Comparison of ENCODE assay signal across 8 cellular contexts in the genomic region with DNA sequence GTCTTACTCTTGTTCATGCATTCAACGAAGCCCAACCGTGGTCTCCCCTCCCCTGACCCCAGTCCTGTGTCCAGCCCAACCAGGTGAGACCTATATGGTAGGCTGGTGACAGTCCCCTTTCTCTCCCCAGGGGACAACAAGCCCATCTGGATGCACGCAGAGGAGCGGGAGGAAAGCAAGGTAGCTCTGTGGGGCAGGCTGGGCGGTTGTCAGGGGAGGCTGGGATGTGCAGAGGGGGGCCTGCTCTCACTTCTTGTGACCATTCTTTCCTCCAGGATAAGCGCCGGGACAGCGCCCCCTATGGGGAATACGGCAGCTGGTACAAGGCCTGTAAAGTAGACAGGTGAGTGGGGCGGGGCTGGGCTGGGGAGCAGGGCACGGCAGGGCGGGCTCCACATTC. TPM values are rescaled to one million over a fixed set of nuclear protein-coding genes. Genes with fewer than 3 reads are reported as not detected.
A peak's percentile ranks its signal among the peaks of the same experiment; 100 is the strongest.
DNase-seq lines count a peak whose midpoint lies in the region; ATAC-seq and TF ChIP-seq lines count a peak whose summit lies in the region.

No MANE protein-coding gene starts in this region.

- TF ChIP-seq POLR2A in HCT116 (IDR thresholded peaks at IDR 0.05; ENCODE audit: borderline replicate concordance, extremely low read depth, insufficient read depth, insufficient read length) = no peak

- no peak overlapping the region for H3K4me3 Mint-ChIP-seq in CD14-positive monocyte
- no peak overlapping the region for H3K4me3 Mint-ChIP-seq in activated CD8-positive, alpha-beta T cell treated with anti-CD3 and anti-CD28 coated beads for 36 hours

- no peaks in the 10 kb centered on the region for H3K9me3 Mint-ChIP-seq in CD14-positive monocyte
- H3K9me3 Mint-ChIP-seq in activated CD8-positive, alpha-beta T cell treated with anti-CD3 and anti-CD28 coated beads for 36 hours = no peaks in the 10 kb centered on the region

- ATAC-seq in HCT116 (no peak), GM21528 (IDR thresholded peaks at IDR 0.05; ENCODE audit: low FRiP score, unreplicated experiment) (no peak)
- ATAC-seq in activated CD8-positive, alpha-beta T cell treated with anti-CD3 and anti-CD28 coated beads for 36 hours = no peak

- no peak overlapping the region; the same call in 1 of the 2 replicates for H3K27ac ChIP-seq in HCT116 (ENCODE audit: low read depth, low read length)

- no peak overlapping the region for H3K27ac Mint-ChIP-seq in CD14-positive monocyte
- H3K27ac Mint-ChIP-seq in activated CD8-positive, alpha-beta T cell treated with anti-CD3 and anti-CD28 coated beads for 36 hours = no peak overlapping the region

- no peak for DNase-seq in CD14-positive monocyte (ENCODE audit: low spot score)
- no peak for DNase-seq in HCT116 (ENCODE audit: low read depth, low spot score)
- DNase-seq in activated CD8-positive, alpha-beta T cell treated with anti-CD3 and anti-CD28 coated beads for 36 hours = peak; percentile 68
- peak; percentile 35 for DNase-seq in left kidney (ENCODE audit: low read depth, low spot score)
- DNase-seq in NCI-H2081 treated with DMSO at 0.1 percent for 48 hours (lab: John Stamatoyannopoulos, UW) = no peak
- no peak for DNase-seq in NCI-H1092 treated with DMSO at 0.1 percent for 48 hours (lab: John Stamatoyannopoulos, UW)
- DNase-seq in GM19240 (ENCODE audit: insufficient read length, low spot score) = no peak

- TF ChIP-seq CTCF in CD14-positive monocyte (IDR thresholded peaks at IDR 0.05) = peak; percentile 30
- peak in 2 of 3 experiments; percentile 72 to 75; a peak in 4 of 6 replicates for TF ChIP-seq CTCF in HCT116 (IDR thresholded peaks at IDR 0.05 in 2 of 3, conservative IDR thresholded peaks at IDR 0.05 in 1 of 3; ENCODE audit: borderline replicate concordance in 1 of 3, insufficient read depth in 1 of 3, low read depth in 2 of 3, low read length in 2 of 3)
- TF ChIP-seq CTCF in activated CD8-positive, alpha-beta T cell treated with anti-CD3 and anti-CD28 coated beads for 36 hours (IDR thresholded peaks at IDR 0.05) = peak; percentile 69

- H3K9me2 ChIP-seq in HCT116 (ENCODE audit: insufficient read depth) = no peaks in the 10 kb centered on the region

- no peak overlapping the region for H3K4me3 ChIP-seq in HCT116 (replicated peaks in 1 of 2; ENCODE audit: low read depth in 1 of 2, low read length in 2 of 2)

- H3K4me1 ChIP-seq in HCT116 (ENCODE audit: control insufficient read depth in 1 of 2, insufficient read depth in 2 of 2, low read length in 2 of 2) = peaks cover 4 to 25% of the 10 kb centered on the region in 2 experiments

- H2AFZ ChIP-seq in HCT116 (ENCODE audit: low read depth, low read length, poor library complexity, severe bottlenecking) = no peak overlapping the region

- H3K36me3 ChIP-seq in HCT116 (ENCODE audit: control insufficient read depth in 1 of 2, insufficient read depth in 2 of 2, low read length in 2 of 2) = peaks cover 6 to 12% of the 10 kb centered on the region in 2 experiments

- no TSS peak for BruUV-seq in HCT116 (replicated peaks; lab: Mats Ljungman, UMichigan)

- RAD21 ChIA-PET in HCT116 (lab: Charles Lee; ENCODE audit: low non-redundant PET in 1 of 2, low total read pairs in 2 of 2, uncharacterized antibody in 2 of 2, unreplicated experiment in 2 of 2) = no interaction called here

- H4K20me1 ChIP-seq in HCT116 (ENCODE audit: insufficient read depth) = no peaks in the 10 kb centered on the region

- peaks cover 0 to 7% (median 6%) of the 10 kb centered on the region in 3 donors for H3K27me3 Mint-ChIP-seq in CD14-positive monocyte (ENCODE audit: low read depth in 3 of 3)
- no peaks in the 10 kb centered on the region for H3K27me3 Mint-ChIP-seq in activated CD8-positive, alpha-beta T cell treated with anti-CD3 and anti-CD28 coated beads for 36 hours

- POLR2A ChIA-PET in HCT116 (lab: Charles Lee) = no interaction called here
- POLR2A ChIA-PET in activated CD8-positive, alpha-beta T cell treated with anti-CD3 and anti-CD28 coated beads for 36 hours (lab: Charles Lee) = interaction anchor here (1.1 kb wide), 1 partner anchor 18 kb away, joined by 4 read pairs; no protein-coding TSS in a partner anchor

- peaks cover 21% of the 10 kb centered on the region for H3K4me1 Mint-ChIP-seq in CD14-positive monocyte
- H3K4me1 Mint-ChIP-seq in activated CD8-positive, alpha-beta T cell treated with anti-CD3 and anti-CD28 coated beads for 36 hours (ENCODE audit: low read depth) = peaks cover 14% of the 10 kb centered on the region

- no peaks in the 10 kb centered on the region for H3K9me3 ChIP-seq in HCT116 (ENCODE audit: control insufficient read depth in 1 of 2, insufficient read depth in 1 of 2, low read depth in 1 of 2, low read length in 2 of 2)

- intact Hi-C loops in CD14-positive monocyte (cut with micrococcal nuclease) (no loop called here), HCT116 (cut with micrococcal nuclease) (no loop called here)
- intact Hi-C loops in activated CD8-positive, alpha-beta T cell treated with anti-CD3 and anti-CD28 coated beads for 36 hours (cut with micrococcal nuclease) = no loop called here

- peaks cover 17% of the 10 kb centered on the region for H3K79me2 ChIP-seq in HCT116 (ENCODE audit: insufficient read depth, low read length)

- no peaks in the 10 kb centered on the region for H3K27me3 ChIP-seq in HCT116 (ENCODE audit: insufficient read depth, low read length)

- TF ChIP-seq RAD21 in HCT116 (IDR thresholded peaks at IDR 0.05; ENCODE audit: low read depth) = no peak

- H3K9ac ChIP-seq in HCT116 (ENCODE audit: low read length) = no peak overlapping the region

- H3K36me3 Mint-ChIP-seq in CD14-positive monocyte = peaks cover 5 to 6% of the 10 kb centered on the region in 2 donors
- peaks cover 31% of the 10 kb centered on the region for H3K36me3 Mint-ChIP-seq in activated CD8-positive, alpha-beta T cell treated with anti-CD3 and anti-CD28 coated beads for 36 hours (ENCODE audit: low read depth)

- CTCF ChIA-PET in HCT116 (lab: Charles Lee) = interaction anchor here (0.7 to 1.0 kb wide), 2 partner anchors 39 to 65 kb away, joined by 3 read pairs; no protein-coding TSS in a partner anchor
- CTCF ChIA-PET in activated CD8-positive, alpha-beta T cell treated with anti-CD3 and anti-CD28 coated beads for 36 hours (lab: Charles Lee) = interaction anchor here (0.7 to 1.6 kb wide), 6 partner anchors 21 to 66 kb away, joined by 3 to 5 read pairs (median 4); no protein-coding TSS in a partner anchor

- H3K4me2 ChIP-seq in HCT116 (ENCODE audit: low read length) = no peak overlapping the region

TF ChIP-seq in HCT116, 20 proteins besides CTCF, POLR2A, EP300 and RAD21:
- TF ChIP-seq JUND (IDR thresholded peaks at IDR 0.05) (no peak), ELF1 (IDR thresholded peaks at IDR 0.05; ENCODE audit: borderline replicate concordance, low read depth) (no peak), SIN3A (IDR thresholded peaks at IDR 0.05; ENCODE audit: low read depth) (no peak), POLR2AphosphoS5 (IDR thresholded peaks at IDR 0.05; ENCODE audit: low read depth, low read length) (no peak), CBX3 (IDR thresholded peaks at IDR 0.05; ENCODE audit: low read depth) (no peak), ZNF274 (IDR thresholded peaks at IDR 0.05; ENCODE audit: low read depth, low read length) (no peak), EZH2 (IDR thresholded peaks at IDR 0.05) (no peak), EZH2phosphoT487 (IDR thresholded peaks at IDR 0.05; ENCODE audit: borderline replicate concordance) (no peak), TCF7L2 (IDR thresholded peaks at IDR 0.05; ENCODE audit: borderline replicate concordance, extremely low read depth, insufficient read depth, insufficient read length) (no peak), SRF (IDR thresholded peaks at IDR 0.05; ENCODE audit: low read depth) (no peak), ZFX (IDR thresholded peaks at IDR 0.05) (no peak), CEBPB (IDR thresholded peaks at IDR 0.05; ENCODE audit: low read depth) (no peak), FOSL1 (IDR thresholded peaks at IDR 0.05; ENCODE audit: low read depth) (no peak), SP1 (IDR thresholded peaks at IDR 0.05; ENCODE audit: low read depth) (no peak)
- TF ChIP-seq, protein P1, sequence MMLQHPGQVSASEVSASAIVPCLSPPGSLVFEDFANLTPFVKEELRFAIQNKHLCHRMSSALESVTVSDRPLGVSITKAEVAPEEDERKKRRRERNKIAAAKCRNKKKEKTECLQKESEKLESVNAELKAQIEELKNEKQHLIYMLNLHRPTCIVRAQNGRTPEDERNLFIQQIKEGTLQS (IDR thresholded peaks at IDR 0.05) = no peak
- TF ChIP-seq, protein P2, sequence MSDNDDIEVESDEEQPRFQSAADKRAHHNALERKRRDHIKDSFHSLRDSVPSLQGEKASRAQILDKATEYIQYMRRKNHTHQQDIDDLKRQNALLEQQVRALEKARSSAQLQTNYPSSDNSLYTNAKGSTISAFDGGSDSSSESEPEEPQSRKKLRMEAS (IDR thresholded peaks at IDR 0.05) = no peak

RNA-seq across cellular contexts. Expression of a gene that starts 3.5 kb away (rescaled TPM):
- 10 to 100 TPM; 17.9 to 18.8 TPM for polyA plus RNA-seq in CD14-positive monocyte
- 148 TPM for total RNA-seq in HCT116 (2021; ENCODE audit: unreplicated experiment)
- 167 and 174 TPM in 2 replicates for polyA plus RNA-seq in HCT116 (2012)
- 10 to 100 TPM; 97.9 to 98.2 TPM for total RNA-seq in activated CD8-positive, alpha-beta T cell treated with anti-CD3 and anti-CD28 coated beads for 36 hours

RNA-seq across cellular contexts. Expression of a gene that starts 7.4 kb away (rescaled TPM):
- under 1 TPM; 0.67 to 0.90 TPM for polyA plus RNA-seq in CD14-positive monocyte
- 58.5 TPM for total RNA-seq in HCT116 (2021; ENCODE audit: unreplicated experiment)
- polyA plus RNA-seq in HCT116 (2012) = 42.1 and 54.3 TPM in 2 replicates
- total RNA-seq in activated CD8-positive, alpha-beta T cell treated with anti-CD3 and anti-CD28 coated beads for 36 hours = 10 to 100 TPM; 32.2 to 35.2 TPM

RNA-seq across cellular contexts. Expression of a gene that starts 13.1 kb away (rescaled TPM):
- polyA plus RNA-seq in CD14-positive monocyte = not detected
- total RNA-seq in HCT116 (2021; ENCODE audit: unreplicated experiment) = 1.3 TPM
- polyA plus RNA-seq in HCT116 (2012) = 0.70 and 0.75 TPM in 2 replicates
- total RNA-seq in activated CD8-positive, alpha-beta T cell treated with anti-CD3 and anti-CD28 coated beads for 36 hours = 1 to 10 TPM in 1 of 2 experiments, under 1 TPM in 1; 0.96 to 2.0 TPM

RNA-seq across cellular contexts. Expression of a gene that starts 24.1 kb away (rescaled TPM):
- polyA plus RNA-seq in CD14-positive monocyte = 10 to 100 TPM; 63.8 to 81.1 TPM
- 54.7 TPM for total RNA-seq in HCT116 (2021; ENCODE audit: unreplicated experiment)
- 82.8 and 97.7 TPM in 2 replicates for polyA plus RNA-seq in HCT116 (2012)
- total RNA-seq in activated CD8-positive, alpha-beta T cell treated with anti-CD3 and anti-CD28 coated beads for 36 hours = 10 to 100 TPM; 57.4 to 64.0 TPM

RNA-seq across cellular contexts. Expression of a gene that starts 26.8 kb away (rescaled TPM):
- polyA plus RNA-seq in CD14-positive monocyte = not detected
- 5.9 TPM for total RNA-seq in HCT116 (2021; ENCODE audit: unreplicated experiment)
- 5.0 and 5.4 TPM in 2 replicates for polyA plus RNA-seq in HCT116 (2012)
- total RNA-seq in activated CD8-positive, alpha-beta T cell treated with anti-CD3 and anti-CD28 coated beads for 36 hours = not detected

Comparison
In these comparisons a context has a peak if more than half of its experiments do, and no peak if none do; other contexts are left out.
1. DNase-seq: peak in activated CD8-positive, alpha-beta T cell treated with anti-CD3 and anti-CD28 coated beads for 36 hours (single experiment) and left kidney (single experiment); none in CD14-positive monocyte (single experiment), HCT116 (single experiment), NCI-H2081 treated with DMSO at 0.1 percent for 48 hours (single experiment), NCI-H1092 treated with DMSO at 0.1 percent for 48 hours (single experiment) and GM19240 (single experiment).
2. Peak in every context shown above with its lines, with median percentiles within 50 percentile points of each other: CTCF ChIP-seq.